Comparison of ENCODE assay signal across 3 cellular contexts in genomic region chr18:78546281-78546680, GRCh38.
"Had no signal": no experiment of that assay in that cellular context is flagged by ENCODE, and none has a peak within 500 bp of the region (broad histone marks: within the 10 kb centered on the region; RNA-seq: fewer than 3 reads in every experiment).

No MANE protein-coding gene starts in this region.

- DNase-seq: GDM1, GF-D8 had no signal

- H3K4me3 ChIP-seq: GM12878 had no signal

- ATAC-seq: GM12878 had no signal
